22 cellular contexts compared by ENCODE assay signal in the genomic region with DNA sequence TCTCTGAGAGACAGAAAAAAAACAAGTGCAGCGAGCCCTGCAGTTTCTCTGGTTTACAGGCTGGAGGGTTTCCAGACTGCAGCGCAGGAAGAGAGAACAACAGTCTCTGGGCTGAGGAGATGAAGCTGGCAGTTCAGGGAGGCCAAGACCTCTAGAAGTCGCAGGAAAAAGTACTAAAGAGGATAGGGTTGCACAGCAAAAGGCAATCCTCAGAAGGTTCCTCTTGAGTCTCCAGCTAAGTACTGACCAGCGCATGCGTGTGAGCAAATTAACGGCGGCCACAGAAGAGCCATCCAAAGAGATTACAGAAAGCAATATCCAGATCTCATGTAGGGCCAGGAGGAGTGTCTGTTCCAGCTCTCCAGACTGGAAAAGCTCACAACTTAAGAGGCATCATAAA. TPM values are rescaled to one million over a fixed set of nuclear protein-coding genes. Genes with fewer than 3 reads are reported as not detected.
A peak's percentile ranks its signal among the peaks of the same experiment; 100 is the strongest.
DNase-seq lines count a peak whose midpoint lies in the region; ATAC-seq and TF ChIP-seq lines count a peak whose summit lies in the region.
"Had no signal": no experiment of that assay in that cellular context is flagged by ENCODE, and none has a peak within 500 bp of the region (broad histone marks: within the 10 kb centered on the region; RNA-seq: fewer than 3 reads in every experiment).

No MANE protein-coding gene starts in this region.

- peaks cover 0 to 9% (median 3%) of the 10 kb centered on the region in 9 donors for H3K4me1 ChIP-seq in heart right ventricle
- peaks cover 8 to 25% (median 8%) of the 10 kb centered on the region in 3 donors for H3K4me1 ChIP-seq in gastroesophageal sphincter
- H3K4me1 ChIP-seq in muscle layer of colon (ENCODE audit: insufficient read depth, low read length) = peaks cover 41% of the 10 kb centered on the region
- no peaks in the 10 kb centered on the region for H3K4me1 ChIP-seq in naive thymus-derived CD4-positive, alpha-beta T cell (ENCODE audit: control insufficient read depth in 2 of 2, insufficient read depth in 2 of 2, low read length in 2 of 2)
- H3K4me1 ChIP-seq: A549, BLaER1 had no signal

- DNase-seq in heart right ventricle = peak in 1 of 2 donors; percentile 16
- no peak for DNase-seq in cardiac septum (ENCODE audit: low spot score)
- DNase-seq in GDM1 (lab: John Stamatoyannopoulos, UW) = no peak
- no peak for DNase-seq in naive thymus-derived CD4-positive, alpha-beta T cell
- DNase-seq: CD8-positive, alpha-beta T cell; DND-41; KG1; NCI-H1105 treated with DMSO at 0.1 percent for 48 hours; NCI-H1694; NCI-H2107; NCI-H345; NCI-H748 treated with DMSO at 0.1 percent for 48 hours; SHP77; SK-N-SH had no signal

- H3K9ac ChIP-seq in muscle layer of colon (ENCODE audit: low read length) = no peak overlapping the region
- H3K9ac ChIP-seq: BLaER1, SK-N-SH had no signal

- intact Hi-C loops in heart right ventricle (cut with DNase I) (loop anchor here in 2 of 10 donors (10.0 kb wide), 2 partner anchors 92 to 208 kb away; no protein-coding TSS in a partner anchor), cardiac septum (cut with DNase I) (loop anchor here (10.0 kb wide), 1 partner anchor 92 kb away; no protein-coding TSS in a partner anchor)
- intact Hi-C loops in naive thymus-derived CD4-positive, alpha-beta T cell (cut with micrococcal nuclease) = no loop called here

- H3K9me3 ChIP-seq in heart right ventricle (no peaks in the 10 kb centered on the region), gastroesophageal sphincter (peaks cover 0 to 4% (median 0%) of the 10 kb centered on the region in 3 donors), muscle layer of colon (ENCODE audit: low read length) (no peaks in the 10 kb centered on the region)
- no peaks in the 10 kb centered on the region for H3K9me3 ChIP-seq in naive thymus-derived CD4-positive, alpha-beta T cell (ENCODE audit: control insufficient read depth in 2 of 3, low read length in 3 of 3)
- H3K9me3 ChIP-seq: A549, BLaER1, SK-N-SH had no signal

- H3K27me3 ChIP-seq in heart right ventricle = no peaks in the 10 kb centered on the region
- no peaks in the 10 kb centered on the region for H3K27me3 ChIP-seq in gastroesophageal sphincter
- no peaks in the 10 kb centered on the region for H3K27me3 ChIP-seq in muscle layer of colon (ENCODE audit: control insufficient read depth in 1 of 2, insufficient read depth in 2 of 2, low read length in 2 of 2)
- no peaks in the 10 kb centered on the region for H3K27me3 ChIP-seq in naive thymus-derived CD4-positive, alpha-beta T cell (ENCODE audit: control insufficient read depth in 2 of 2, insufficient read depth in 2 of 2, low read length in 2 of 2)
- H3K27me3 ChIP-seq: BLaER1 had no signal

- no peak overlapping the region for H3K4me3 Mint-ChIP-seq in naive thymus-derived CD4-positive, alpha-beta T cell
- H3K4me3 Mint-ChIP-seq: CD8-positive, alpha-beta T cell had no signal

- 51 to 73% methylated on average over 7 of the region's 7 CpGs for WGBS in heart right ventricle, 2 donors
- WGBS in gastroesophageal sphincter (ENCODE audit: low coverage in 1 of 2), 2 donors = 32 to 33% methylated on average over 7 of the region's 7 CpGs

- POLR2A ChIA-PET in naive thymus-derived CD4-positive, alpha-beta T cell (lab: Charles Lee) = no interaction called here

- no peak for TF ChIP-seq CTCF in heart right ventricle (IDR thresholded peaks at IDR 0.05)
- no peak for TF ChIP-seq CTCF in gastroesophageal sphincter (IDR thresholded peaks at IDR 0.05)

- peaks cover 0 to 12% (median 4%) of the 10 kb centered on the region in 11 donors for H3K9me3 Mint-ChIP-seq in naive thymus-derived CD4-positive, alpha-beta T cell
- H3K9me3 Mint-ChIP-seq: CD8-positive, alpha-beta T cell had no signal

- H3K36me3 ChIP-seq in heart right ventricle (no peaks in the 10 kb centered on the region), gastroesophageal sphincter (no peaks in the 10 kb centered on the region), muscle layer of colon (ENCODE audit: insufficient read depth, low read length) (no peaks in the 10 kb centered on the region)
- H3K36me3 ChIP-seq in naive thymus-derived CD4-positive, alpha-beta T cell (ENCODE audit: control insufficient read depth in 2 of 3, insufficient read depth in 3 of 3, low read length in 3 of 3) = no peaks in the 10 kb centered on the region
- H3K36me3 ChIP-seq: BLaER1 had no signal

- H3K27ac ChIP-seq in heart right ventricle (no peak overlapping the region), gastroesophageal sphincter (peak overlapping the region in 3 of 4 donors; percentile 11 to 63 (median 55)), muscle layer of colon (ENCODE audit: low read depth, low read length) (peak overlapping the region; percentile 62)
- no peak overlapping the region for H3K27ac ChIP-seq in naive thymus-derived CD4-positive, alpha-beta T cell (ENCODE audit: low read depth, low read length)
- H3K27ac ChIP-seq: A549, BLaER1 had no signal

- peaks cover 0 to 25% (median 13%) of the 10 kb centered on the region in 5 donors for H3K27me3 Mint-ChIP-seq in naive thymus-derived CD4-positive, alpha-beta T cell

- peak in 5 of 8 donors; percentile 16 to 55 (median 46) for ATAC-seq in heart right ventricle
- no peak for ATAC-seq in gastroesophageal sphincter
- ATAC-seq in HG03342 (IDR thresholded peaks at IDR 0.05; ENCODE audit: unreplicated experiment) = no peak
- ATAC-seq in naive thymus-derived CD4-positive, alpha-beta T cell = no peak
- ATAC-seq: A549; CD8-positive, alpha-beta T cell had no signal

- H3K36me3 Mint-ChIP-seq in naive thymus-derived CD4-positive, alpha-beta T cell = no peaks in the 10 kb centered on the region
- H3K36me3 Mint-ChIP-seq: CD8-positive, alpha-beta T cell had no signal

- H3K27ac Mint-ChIP-seq in naive thymus-derived CD4-positive, alpha-beta T cell = no peak overlapping the region
- H3K27ac Mint-ChIP-seq: CD8-positive, alpha-beta T cell had no signal

- H3K4me3 ChIP-seq in heart right ventricle (no peak overlapping the region), gastroesophageal sphincter (no peak overlapping the region), muscle layer of colon (ENCODE audit: low read depth in 1 of 2, low read length in 2 of 2) (no peak overlapping the region)
- H3K4me3 ChIP-seq in naive thymus-derived CD4-positive, alpha-beta T cell (ENCODE audit: low read length) = no peak overlapping the region
- H3K4me3 ChIP-seq: A549, BLaER1 had no signal

- no peak for TF ChIP-seq EP300 in gastroesophageal sphincter (IDR thresholded peaks at IDR 0.05)

- CTCF ChIA-PET in naive thymus-derived CD4-positive, alpha-beta T cell (lab: Charles Lee) = no interaction called here

- TF ChIP-seq POLR2A in gastroesophageal sphincter (IDR thresholded peaks at IDR 0.05) = no peak

- H3K4me1 Mint-ChIP-seq in naive thymus-derived CD4-positive, alpha-beta T cell = no peaks in the 10 kb centered on the region

RNA-seq across cellular contexts. Expression of gene CCDC60, which starts 12.2 kb away (rescaled TPM):
- not detected for total RNA-seq in heart right ventricle
- polyA plus RNA-seq in heart right ventricle = not detected
- not detected for total RNA-seq in cardiac septum
- under 1 TPM in 1 of 4 donors, not detected in 3; 0.40 TPM for total RNA-seq in gastroesophageal sphincter
- not detected for total RNA-seq in naive thymus-derived CD4-positive, alpha-beta T cell
- polyA plus RNA-seq in naive thymus-derived CD4-positive, alpha-beta T cell = not detected
- total RNA-seq: CD8-positive, alpha-beta T cell; G401; H4; OCI-LY7 had no signal
- polyA plus RNA-seq: SK-N-SH had no signal

Comparison
In these comparisons a context has a peak if more than half of its experiments do, and no peak if none do; other contexts are left out.
1. ATAC-seq: peak in heart right ventricle (5 of 8); none in gastroesophageal sphincter (single experiment), HG03342 (single experiment) and naive thymus-derived CD4-positive, alpha-beta T cell (single experiment).
2. H3K27ac ChIP-seq: peak in gastroesophageal sphincter (3 of 4) and muscle layer of colon (single experiment); none in heart right ventricle (0 of 10) and naive thymus-derived CD4-positive, alpha-beta T cell (single experiment).